10 cellular contexts compared by ENCODE assay signal in genomic region chr22:29994941-29995340, GRCh38.
DNase-seq lines count a peak whose midpoint lies in the region; TF ChIP-seq lines count a peak whose summit lies in the region.
"Had no signal": no experiment of that assay in that cellular context is flagged by ENCODE, and none has a peak within 500 bp of the region (broad histone marks: within the 10 kb centered on the region; RNA-seq: fewer than 3 reads in every experiment).

No MANE protein-coding gene starts in this region.

- DNase-seq in DMS153 (lab: John Stamatoyannopoulos, UW) (peak; percentile 55), OCI-M1 (lab: John Stamatoyannopoulos, UW) (peak; percentile 28), epithelial cell of prostate (ENCODE audit: low read depth, low spot score) (peak; percentile 33), AG08396 (ENCODE audit: low spot score) (no peak), NCI-H2107 (lab: John Stamatoyannopoulos, UW) (no peak), foreskin melanocyte (no peak), ovary (no peak)
- DNase-seq: mesendoderm, NCI-H1105 had no signal

- TF ChIP-seq POLR2A in ovary (IDR thresholded peaks at IDR 0.05) = no peak

- peak overlapping the region; percentile 91 for H3K27ac ChIP-seq in epithelial cell of prostate
- peak overlapping the region; percentile 71 for H3K27ac ChIP-seq in neutrophil
- H3K27ac ChIP-seq in ovary = no peak overlapping the region

- H3K36me3 ChIP-seq in neutrophil (peaks cover 80% of the 10 kb centered on the region), ovary (no peaks in the 10 kb centered on the region)

- TF ChIP-seq EP300 in ovary (IDR thresholded peaks at IDR 0.05) = no peak

- no peaks in the 10 kb centered on the region for H3K27me3 ChIP-seq in neutrophil
- H3K27me3 ChIP-seq in ovary = no peaks in the 10 kb centered on the region

- intact Hi-C loops in ovary (cut with DNase I) = loop anchor here in 1 of 4 donors (10.0 kb wide), 1 partner anchor 110 kb away; the partner anchor contains the start of gene MTMR3

- H3K9me3 ChIP-seq in neutrophil (no peaks in the 10 kb centered on the region), ovary (no peaks in the 10 kb centered on the region)

- H3K4me1 ChIP-seq in neutrophil (ENCODE audit: control insufficient read depth in 1 of 2, insufficient read depth in 1 of 2, low read depth in 1 of 2, low read length in 1 of 2) (peaks cover 16 to 18% of the 10 kb centered on the region in 2 experiments), ovary (ENCODE audit: insufficient read depth) (peaks cover 7% of the 10 kb centered on the region)

- WGBS in ovary, 3 donors = 12 to 18% (median 14%) methylated on average over 3 of the region's 3 CpGs

- TF ChIP-seq CTCF in neutrophil (IDR thresholded peaks at IDR 0.05) = no peak
- TF ChIP-seq CTCF in ovary (IDR thresholded peaks at IDR 0.05) = no peak

- H3K4me3 ChIP-seq in neutrophil (ENCODE audit: low read depth in 1 of 2, low read length in 1 of 2) (no peak overlapping the region), ovary (no peak overlapping the region)

Comparison
In these comparisons a context has a peak if more than half of its experiments do, and no peak if none do; other contexts are left out.
1. DNase-seq: peak in DMS153 (single experiment), OCI-M1 (single experiment) and epithelial cell of prostate (single experiment); none in AG08396 (single experiment), NCI-H2107 (single experiment), foreskin melanocyte (single experiment) and ovary (0 of 5).
2. H3K27ac ChIP-seq: peak in epithelial cell of prostate (single experiment) and neutrophil (single experiment); none in ovary (0 of 2).